Comparison of ENCODE assay signal across 10 cellular contexts in genomic region chr12:123075092-123075491, GRCh38.
DNase-seq lines count a peak whose midpoint lies in the region; ATAC-seq and TF ChIP-seq lines count a peak whose summit lies in the region.
"Had no signal": no experiment of that assay in that cellular context is flagged by ENCODE, and none has a peak within 500 bp of the region (broad histone marks: within the 10 kb centered on the region; RNA-seq: fewer than 3 reads in every experiment).

No MANE protein-coding gene starts in this region.

- H3K4me1 Mint-ChIP-seq in activated CD4-positive, alpha-beta memory T cell treated with anti-CD3 and anti-CD28 coated beads for 36 hours (ENCODE audit: low read depth): peaks cover 41% of the 10 kb centered on the region

- POLR2A ChIA-PET in activated CD4-positive, alpha-beta memory T cell treated with anti-CD3 and anti-CD28 coated beads for 36 hours (lab: Charles Lee): interaction anchor here (0.6 to 2.3 kb wide), 7 partner anchors 10 to 548 kb away, joined by 3 to 10 read pairs (median 5); partner anchors contain the start of genes KNTC1, MPHOSPH9, MTRFR and RSRC2

- peaks cover 15% of the 10 kb centered on the region for H3K27me3 ChIP-seq in DND-41 (ENCODE audit: insufficient read depth, low read length, poor library complexity)
- H3K27me3 ChIP-seq: neutrophil had no signal

- H3K4me3 Mint-ChIP-seq in activated CD4-positive, alpha-beta memory T cell treated with anti-CD3 and anti-CD28 coated beads for 36 hours: peak overlapping the region; percentile 68

- peak; percentile 25; the same call in 1 of the 3 replicates for ATAC-seq in DND-41 (ENCODE audit: insufficient read depth, low read depth)
- ATAC-seq in sciatic nerve: peak; percentile 59
- ATAC-seq in omental fat pad (ENCODE audit: low FRiP score): no peak
- no peak for ATAC-seq in HG03039 (IDR thresholded peaks at IDR 0.05; ENCODE audit: unreplicated experiment)

- DNase-seq in DND-41 (no peak), fibroblast of peridontal ligament (ENCODE audit: extremely low read depth) (peak; percentile 36), sciatic nerve (ENCODE audit: low spot score) (no peak), omental fat pad (ENCODE audit: low spot score) (no peak), inferior parietal cortex (ENCODE audit: extremely low spot score) (no peak), GM03348 (ENCODE audit: low spot score) (no peak)
- peak; percentile 22 for DNase-seq in activated CD4-positive, alpha-beta memory T cell treated with anti-CD3 and anti-CD28 coated beads for 36 hours
- DNase-seq: NCI-H774 had no signal

- no peak overlapping the region for H3K9ac ChIP-seq in DND-41 (ENCODE audit: low read depth, low read length)

- intact Hi-C loops in activated CD4-positive, alpha-beta memory T cell treated with anti-CD3 and anti-CD28 coated beads for 36 hours (cut with micrococcal nuclease): loop anchor here (2.0 to 5.0 kb wide), 2 partner anchors 94 to 188 kb away; partner anchors contain the start of gene ARL6IP4
- intact Hi-C loops in sciatic nerve (cut with DNase I): no loop called here

- no peak overlapping the region for H3K4me3 ChIP-seq in DND-41 (ENCODE audit: low read depth in 1 of 2, low read length in 2 of 2)

- no peaks in the 10 kb centered on the region for H4K20me1 ChIP-seq in DND-41 (ENCODE audit: insufficient read depth, low read length)

- H3K27ac ChIP-seq in DND-41 (ENCODE audit: low read length): no peak overlapping the region
- H3K27ac ChIP-seq: neutrophil had no signal

- CTCF ChIA-PET in activated CD4-positive, alpha-beta memory T cell treated with anti-CD3 and anti-CD28 coated beads for 36 hours (lab: Charles Lee): interaction anchor here (0.7 to 2.3 kb wide), 13 partner anchors 9 to 163 kb away, joined by 3 to 30 read pairs (median 4); partner anchors contain the start of genes OGFOD2 and PITPNM2

- no peaks in the 10 kb centered on the region for H3K4me1 ChIP-seq in DND-41 (ENCODE audit: insufficient read depth, low read length)

- no peaks in the 10 kb centered on the region for H3K9me3 ChIP-seq in DND-41 (ENCODE audit: insufficient read depth, low read length, severe bottlenecking)
- H3K9me3 ChIP-seq: neutrophil had no signal

- no peaks in the 10 kb centered on the region for H3K36me3 Mint-ChIP-seq in activated CD4-positive, alpha-beta memory T cell treated with anti-CD3 and anti-CD28 coated beads for 36 hours

- H2AFZ ChIP-seq in DND-41 (ENCODE audit: low read depth, low read length): no peak overlapping the region

- no peaks in the 10 kb centered on the region for H3K36me3 ChIP-seq in DND-41 (ENCODE audit: insufficient read depth, low read length)
- H3K36me3 ChIP-seq: neutrophil had no signal

- TF ChIP-seq CTCF in DND-41 (IDR thresholded peaks at IDR 0.05; ENCODE audit: borderline replicate concordance, extremely low read depth, low read length, poor library complexity, severe bottlenecking) (no peak), omental fat pad (IDR thresholded peaks at IDR 0.05) (no peak)

- H3K27me3 Mint-ChIP-seq in activated CD4-positive, alpha-beta memory T cell treated with anti-CD3 and anti-CD28 coated beads for 36 hours: no peaks in the 10 kb centered on the region

- H3K27ac Mint-ChIP-seq in activated CD4-positive, alpha-beta memory T cell treated with anti-CD3 and anti-CD28 coated beads for 36 hours: peak overlapping the region; percentile 95

- H3K79me2 ChIP-seq in DND-41 (ENCODE audit: insufficient read depth, low read length): no peaks in the 10 kb centered on the region

- no peaks in the 10 kb centered on the region for H3K9me3 Mint-ChIP-seq in activated CD4-positive, alpha-beta memory T cell treated with anti-CD3 and anti-CD28 coated beads for 36 hours

- H3K4me2 ChIP-seq in DND-41 (ENCODE audit: insufficient read depth, low read length): no peak overlapping the region

Comparison
In these comparisons a context has a peak if more than half of its experiments do, and no peak if none do; other contexts are left out.
1. ATAC-seq: peak in DND-41 (single experiment) and sciatic nerve (single experiment); none in omental fat pad (single experiment) and HG03039 (single experiment).
2. DNase-seq: peak in activated CD4-positive, alpha-beta memory T cell treated with anti-CD3 and anti-CD28 coated beads for 36 hours (single experiment) and fibroblast of peridontal ligament (single experiment); none in DND-41 (single experiment), sciatic nerve (single experiment), omental fat pad (single experiment), inferior parietal cortex (single experiment) and GM03348 (single experiment).